ENCODE assay signal across 1 cellular context in the genomic region with DNA sequence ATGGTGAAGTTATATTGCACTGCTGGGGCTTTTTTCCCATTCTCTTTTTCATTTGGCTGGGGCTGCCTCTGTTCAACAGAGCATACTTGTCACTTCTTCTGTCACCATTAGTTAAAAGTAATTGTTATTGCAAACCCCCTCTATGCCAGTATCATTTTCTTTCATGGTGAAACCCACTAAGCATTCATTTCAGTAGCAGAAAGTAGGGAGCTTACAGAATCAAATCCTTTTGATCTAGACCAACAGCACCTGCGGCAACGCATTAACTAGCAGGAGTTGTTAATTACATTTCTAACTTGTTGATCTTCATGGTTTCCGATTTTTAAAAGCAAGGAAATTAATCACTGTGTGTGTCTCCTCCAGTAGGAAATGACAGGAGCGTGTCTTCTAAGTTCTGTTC.
TF ChIP-seq lines count a peak whose summit lies in the region.

No MANE protein-coding gene starts in this region.

TF ChIP-seq in IMR-90, 13 proteins besides CTCF, POLR2A, EP300 and RAD21:
- no peak for TF ChIP-seq CHD1 (IDR thresholded peaks at IDR 0.05; ENCODE audit: low read depth, low read length)
